Comparison of ENCODE assay signal across 22 cellular contexts in the genomic region with DNA sequence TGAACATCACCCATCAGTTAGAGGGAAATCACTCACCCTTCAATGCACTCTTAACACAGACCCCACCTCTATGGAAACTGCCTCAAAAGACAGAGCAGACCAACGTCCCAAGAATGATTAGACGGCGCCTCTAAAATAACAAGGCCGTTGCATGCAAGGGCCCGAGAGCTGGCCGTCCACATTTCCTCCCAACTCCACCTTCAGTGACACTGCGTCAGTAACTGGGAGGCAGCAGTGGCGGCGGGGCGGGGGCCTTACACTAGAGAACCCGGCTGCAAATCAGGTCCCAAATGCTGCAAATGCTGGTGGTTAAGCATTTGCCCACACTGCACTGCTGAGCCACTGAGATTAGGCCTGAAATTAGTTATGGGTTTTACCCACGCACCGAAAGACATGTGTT.
"Had no signal": no experiment of that assay in that cellular context is flagged by ENCODE, and none has a peak within 500 bp of the region (broad histone marks: within the 10 kb centered on the region; RNA-seq: fewer than 3 reads in every experiment).

No MANE protein-coding gene starts in this region.

- H3K9me3 ChIP-seq: lower lobe of right lung, ovary, right lobe of liver, thoracic aorta, upper lobe of right lung had no signal

- H3K4me1 ChIP-seq: right lobe of liver, upper lobe of right lung had no signal

- H3K27me3 Mint-ChIP-seq: activated CD4-positive, alpha-beta memory T cell treated with anti-CD3 and anti-CD28 coated beads, Interleukin-2, amount 10 ng/mL, durations not matched to agents 7 days and 5 days had no signal

- DNase-seq: activated B cell treated with CpG ODN at 0.5 μM for 24 hours; activated CD4-positive, alpha-beta memory T cell treated with anti-CD3 and anti-CD28 coated beads, Interleukin-2, amount 10 ng/mL, durations not matched to agents 7 days and 5 days; activated CD4-positive, alpha-beta T cell treated with anti-CD3 and anti-CD28 coated beads for 4 hours; activated CD8-positive, alpha-beta memory T cell treated with anti-CD3 and anti-CD28 coated beads, Interleukin-2, amount 10 ng/mL, durations not matched to agents 7 days and 5 days; activated naive CD4-positive, alpha-beta T cell treated with anti-CD3 and anti-CD28 coated beads for 36 hours; brain microvascular endothelial cell; erythroblast; foreskin melanocyte; islet precursor cell; left colon; lower lobe of right lung; ovary; right lobe of liver; stimulated activated CD4-positive, alpha-beta T cell treated with anti-CD3 and anti-CD28 coated beads, Interleukin-4, amount 100 ng/mL, for 4 hours; T-cell had no signal

- H3K36me3 Mint-ChIP-seq: activated CD8-positive, alpha-beta memory T cell treated with anti-CD3 and anti-CD28 coated beads, Interleukin-2, amount 10 ng/mL, durations not matched to agents 7 days and 5 days; stimulated activated memory B cell treated with anti-CD40 and anti-IgM and Interleukin-4, amounts not matched to agents 10 μg/mL and 1 μg/mL and 100 μg/mL, for 72 hours; T-cell had no signal

- H3K27ac Mint-ChIP-seq: activated B cell treated with CpG ODN at 0.5 μM for 24 hours; activated CD4-positive, alpha-beta memory T cell treated with anti-CD3 and anti-CD28 coated beads, Interleukin-2, amount 10 ng/mL, durations not matched to agents 7 days and 5 days; activated CD8-positive, alpha-beta memory T cell treated with anti-CD3 and anti-CD28 coated beads, Interleukin-2, amount 10 ng/mL, durations not matched to agents 7 days and 5 days; activated naive CD4-positive, alpha-beta T cell treated with anti-CD3 and anti-CD28 coated beads for 36 hours; activated T-helper 17 cell treated with anti-CD3 and anti-CD28 coated beads, Interleukin-2, amount 50 U/mL, for 72 hours; stimulated activated memory B cell treated with anti-CD40 and anti-IgM and Interleukin-4, amounts not matched to agents 10 μg/mL and 1 μg/mL and 100 μg/mL, for 72 hours; T-cell had no signal

- H3K4me3 ChIP-seq: coronary artery, lower lobe of right lung, ovary, right lobe of liver, thoracic aorta, upper lobe of right lung had no signal

- H3K9me3 Mint-ChIP-seq: activated B cell treated with CpG ODN at 0.5 μM for 24 hours; activated CD4-positive, alpha-beta memory T cell treated with anti-CD3 and anti-CD28 coated beads, Interleukin-2, amount 10 ng/mL, durations not matched to agents 7 days and 5 days; activated naive CD4-positive, alpha-beta T cell treated with anti-CD3 and anti-CD28 coated beads for 36 hours; activated T-helper 17 cell treated with anti-CD3 and anti-CD28 coated beads, Interleukin-2, amount 50 U/mL, for 72 hours; central memory CD8-positive, alpha-beta T cell; neural crest cell; T-cell had no signal

- H3K36me3 ChIP-seq: brain microvascular endothelial cell, lower lobe of right lung, ovary, right lobe of liver, thoracic aorta, upper lobe of right lung had no signal

- H3K4me1 Mint-ChIP-seq: activated B cell treated with CpG ODN at 0.5 μM for 24 hours; activated CD4-positive, alpha-beta memory T cell treated with anti-CD3 and anti-CD28 coated beads, Interleukin-2, amount 10 ng/mL, durations not matched to agents 7 days and 5 days; activated T-helper 17 cell treated with anti-CD3 and anti-CD28 coated beads, Interleukin-2, amount 50 U/mL, for 72 hours; central memory CD8-positive, alpha-beta T cell; stimulated activated memory B cell treated with anti-CD40 and anti-IgM and Interleukin-4, amounts not matched to agents 10 μg/mL and 1 μg/mL and 100 μg/mL, for 72 hours; T-cell had no signal

- H3K27me3 ChIP-seq: brain microvascular endothelial cell, ovary, right lobe of liver, upper lobe of right lung had no signal

- ATAC-seq: activated CD8-positive, alpha-beta memory T cell treated with anti-CD3 and anti-CD28 coated beads, Interleukin-2, amount 10 ng/mL, durations not matched to agents 7 days and 5 days; activated T-helper 17 cell treated with anti-CD3 and anti-CD28 coated beads, Interleukin-2, amount 50 U/mL, for 72 hours; left colon; stimulated activated memory B cell treated with anti-CD40 and anti-IgM and Interleukin-4, amounts not matched to agents 10 μg/mL and 1 μg/mL and 100 μg/mL, for 72 hours; T-cell had no signal

- H3K27ac ChIP-seq: brain microvascular endothelial cell, coronary artery, lower lobe of right lung, ovary, right lobe of liver, thoracic aorta, upper lobe of right lung had no signal

- H3K4me3 Mint-ChIP-seq: activated B cell treated with CpG ODN at 0.5 μM for 24 hours; activated CD4-positive, alpha-beta memory T cell treated with anti-CD3 and anti-CD28 coated beads, Interleukin-2, amount 10 ng/mL, durations not matched to agents 7 days and 5 days; activated CD8-positive, alpha-beta memory T cell treated with anti-CD3 and anti-CD28 coated beads, Interleukin-2, amount 10 ng/mL, durations not matched to agents 7 days and 5 days; activated naive CD4-positive, alpha-beta T cell treated with anti-CD3 and anti-CD28 coated beads for 36 hours; activated T-helper 17 cell treated with anti-CD3 and anti-CD28 coated beads, Interleukin-2, amount 50 U/mL, for 72 hours; central memory CD8-positive, alpha-beta T cell; stimulated activated memory B cell treated with anti-CD40 and anti-IgM and Interleukin-4, amounts not matched to agents 10 μg/mL and 1 μg/mL and 100 μg/mL, for 72 hours; T-cell had no signal
